In the genomic region with DNA sequence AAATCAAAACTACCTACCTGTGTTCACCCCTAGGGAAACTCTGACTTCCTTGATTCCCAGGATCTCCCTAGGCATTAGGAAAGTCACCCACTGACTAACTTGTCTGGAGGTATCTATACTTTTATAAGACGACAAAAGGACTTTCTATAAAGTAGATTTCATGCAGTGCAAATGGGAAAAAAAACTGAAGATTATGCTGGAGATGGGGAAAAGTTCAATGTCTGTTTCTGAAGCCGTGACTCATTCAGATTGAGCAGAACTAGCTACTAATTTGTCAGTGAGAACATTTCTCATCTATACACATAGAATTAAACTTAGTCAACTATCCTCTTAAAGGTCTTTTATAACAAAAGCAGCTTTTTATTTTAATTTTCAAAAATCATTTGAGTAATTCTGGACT, we compare ENCODE assay signal across 16 cellular contexts. TPM values are rescaled to one million over a fixed set of nuclear protein-coding genes. Genes with fewer than 3 reads are reported as not detected.
DNase-seq lines count a peak whose midpoint lies in the region; ATAC-seq and TF ChIP-seq lines count a peak whose summit lies in the region.
"Had no signal": no experiment of that assay in that cellular context is flagged by ENCODE, and none has a peak within 500 bp of the region (broad histone marks: within the 10 kb centered on the region; RNA-seq: fewer than 3 reads in every experiment).

No MANE protein-coding gene starts in this region.

- no peaks in the 10 kb centered on the region for H3K27me3 ChIP-seq in adipocyte (replicated peaks; ENCODE audit: control insufficient read depth, insufficient read depth, low read length)
- H3K27me3 ChIP-seq: stomach had no signal

- H3K27me3 Mint-ChIP-seq in HFFc6 (ENCODE audit: insufficient read depth) = 0 out of 2 replicates have a peak, but pooled peaks cover 2% of the 10 kb centered on the region
- H3K27me3 Mint-ChIP-seq in activated T-helper 17 cell treated with anti-CD3 and anti-CD28 coated beads, Interleukin-2, amount 50 U/mL, for 72 hours = peaks cover 28% of the 10 kb centered on the region
- H3K27me3 Mint-ChIP-seq: progenitor cell of endocrine pancreas had no signal

- peak overlapping the region; percentile 83 for H3K27ac Mint-ChIP-seq in HFFc6
- no peak overlapping the region for H3K27ac Mint-ChIP-seq in activated T-helper 17 cell treated with anti-CD3 and anti-CD28 coated beads, Interleukin-2, amount 50 U/mL, for 72 hours
- H3K27ac Mint-ChIP-seq: CD14-positive monocyte; dendritic cell treated with granulocyte-macrophage colony-stimulating factor and Interleukin-4, amounts not matched to agents 40 ng/mL and 50 ng/mL, for 4 days; progenitor cell of endocrine pancreas had no signal

- H3K36me3 Mint-ChIP-seq in HFFc6 (ENCODE audit: low read depth) = peaks cover 22% of the 10 kb centered on the region; the same call in 1 of the 2 replicates
- peaks cover 1% of the 10 kb centered on the region for H3K36me3 Mint-ChIP-seq in activated T-helper 17 cell treated with anti-CD3 and anti-CD28 coated beads, Interleukin-2, amount 50 U/mL, for 72 hours (ENCODE audit: low read depth)

- H3K4me1 ChIP-seq in adipocyte (ENCODE audit: control insufficient read depth, insufficient read depth, low read length) = peaks cover 49% of the 10 kb centered on the region

- DNase-seq in HFFc6 = peak; percentile 29
- DNase-seq in adipocyte (ENCODE audit: low read depth) = peak; percentile 72
- peak; percentile 56 for DNase-seq in fibroblast of peridontal ligament (ENCODE audit: extremely low read depth)
- no peak for DNase-seq in NCI-H187 (lab: John Stamatoyannopoulos, UW)
- DNase-seq in occipital lobe (lab: John Stamatoyannopoulos, UW) = no peak
- DNase-seq: amygdala, left ventricle myocardium superior, NCI-H2029 treated with DMSO at 0.1 percent for 48 hours, NCI-H524 treated with DMSO at 0.1 percent for 48 hours, OCI-M1, stomach had no signal

- H3K9me3 Mint-ChIP-seq in HFFc6 = no peaks in the 10 kb centered on the region
- no peaks in the 10 kb centered on the region for H3K9me3 Mint-ChIP-seq in activated T-helper 17 cell treated with anti-CD3 and anti-CD28 coated beads, Interleukin-2, amount 50 U/mL, for 72 hours
- H3K9me3 Mint-ChIP-seq: dendritic cell treated with granulocyte-macrophage colony-stimulating factor and Interleukin-4, amounts not matched to agents 40 ng/mL and 50 ng/mL, for 4 days had no signal

- peaks cover 83% of the 10 kb centered on the region for H3K4me1 Mint-ChIP-seq in HFFc6 (ENCODE audit: low read depth)
- H3K4me1 Mint-ChIP-seq in activated T-helper 17 cell treated with anti-CD3 and anti-CD28 coated beads, Interleukin-2, amount 50 U/mL, for 72 hours = peaks cover under 1% of the 10 kb centered on the region

- H3K9me3 ChIP-seq in adipocyte (ENCODE audit: control insufficient read depth, low read length) = no peaks in the 10 kb centered on the region
- H3K9me3 ChIP-seq: stomach had no signal

- H3K36me3 ChIP-seq in adipocyte (ENCODE audit: control insufficient read depth, insufficient read depth, low read length, severe bottlenecking) = no peaks in the 10 kb centered on the region
- H3K36me3 ChIP-seq: stomach had no signal

- TF ChIP-seq CTCF in HFFc6 (IDR thresholded peaks at IDR 0.05) = no peak

- no peak for ATAC-seq in GM21717 (IDR thresholded peaks at IDR 0.05; ENCODE audit: unreplicated experiment)
- ATAC-seq in activated T-helper 17 cell treated with anti-CD3 and anti-CD28 coated beads, Interleukin-2, amount 50 U/mL, for 72 hours (replicated peaks) = no peak
- ATAC-seq: left ventricle myocardium superior had no signal

- H3K4me3 ChIP-seq in adipocyte (ENCODE audit: low read length) = peak overlapping the region; percentile 58
- H3K4me3 ChIP-seq: stomach had no signal

- peak overlapping the region; percentile 71 for H3K4me3 Mint-ChIP-seq in HFFc6
- no peak overlapping the region for H3K4me3 Mint-ChIP-seq in activated T-helper 17 cell treated with anti-CD3 and anti-CD28 coated beads, Interleukin-2, amount 50 U/mL, for 72 hours
- H3K4me3 Mint-ChIP-seq: dendritic cell treated with granulocyte-macrophage colony-stimulating factor and Interleukin-4, amounts not matched to agents 40 ng/mL and 50 ng/mL, for 4 days had no signal

- H3K9ac ChIP-seq in adipocyte (ENCODE audit: low read length) = peak overlapping the region; percentile 62

RNA-seq across cellular contexts. Expression of a gene that starts 6.0 kb away (rescaled TPM):
- total RNA-seq in HFFc6 (2021; fragmentation: NEBNext Ultra II Directional; extraction: Animal tissue kit (Norgen Biotek cat#: 25700)) = 100 to 1,000 TPM; 102 to 127 (median 114) TPM
- total RNA-seq in occipital lobe = 114 TPM
- total RNA-seq in activated T-helper 17 cell treated with anti-CD3 and anti-CD28 coated beads, Interleukin-2, amount 50 U/mL, for 72 hours = 1 to 10 TPM; 3.0 to 7.5 TPM

RNA-seq across cellular contexts. Expression of a gene that starts 6.4 kb away (rescaled TPM):
- total RNA-seq in HFFc6 (2021; fragmentation: NEBNext Ultra II Directional; extraction: Animal tissue kit (Norgen Biotek cat#: 25700)) = 10 to 100 TPM in 4 of 6 experiments, 1 to 10 TPM in 2; 9.4 to 12.3 (median 10.4) TPM
- total RNA-seq in occipital lobe = 44.0 TPM
- 1 to 10 TPM in 1 of 2 donors, under 1 TPM in 1; 0.45 to 1.7 TPM for total RNA-seq in activated T-helper 17 cell treated with anti-CD3 and anti-CD28 coated beads, Interleukin-2, amount 50 U/mL, for 72 hours

Comparison
In these comparisons a context has a peak if more than half of its experiments do, and no peak if none do; other contexts are left out.
1. DNase-seq: peak in HFFc6 (single experiment), adipocyte (single experiment) and fibroblast of peridontal ligament (single experiment); none in NCI-H187 (0 of 2) and occipital lobe (single experiment).
2. RNA of a gene that starts 6.0 kb away (total RNA-seq): 102 to 127 TPM in HFFc6 and 114 TPM in occipital lobe (single experiment); 3.0 to 7.5 TPM in activated T-helper 17 cell treated with anti-CD3 and anti-CD28 coated beads, Interleukin-2, amount 50 U/mL, for 72 hours; every median in the first group is over 10 times any median in the second.